ENCODE assay signal across 20 cellular contexts in the genomic region with DNA sequence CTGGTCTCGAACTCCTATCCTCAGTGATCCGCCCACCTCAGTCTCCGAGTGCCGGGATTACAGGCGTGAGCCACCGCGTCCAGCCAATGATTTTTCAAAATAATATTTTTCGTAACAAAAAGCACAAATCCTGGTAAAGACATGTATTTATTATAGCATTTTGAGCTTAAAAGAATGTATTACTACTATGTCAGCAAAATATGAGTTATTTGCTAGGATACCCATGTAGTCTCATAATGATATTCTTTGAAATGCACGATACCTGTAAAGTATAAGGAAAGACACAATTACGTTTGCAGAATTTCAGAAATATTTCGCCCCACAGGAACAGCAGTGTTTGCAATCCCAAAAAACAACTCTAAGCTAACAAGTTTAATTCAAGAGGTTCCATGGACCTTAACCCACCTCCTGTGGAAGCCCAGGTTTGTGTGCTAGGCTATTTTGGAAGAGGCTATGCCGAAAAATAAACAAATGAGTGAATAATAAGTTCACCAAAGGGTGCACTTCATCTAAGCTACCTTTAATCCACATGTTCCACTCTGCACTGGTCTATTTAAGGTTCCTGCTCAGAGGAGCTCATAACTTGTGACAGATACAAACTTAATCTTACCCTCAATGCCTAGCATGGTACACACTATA. TPM values are rescaled to one million over a fixed set of nuclear protein-coding genes. Genes with fewer than 3 reads are reported as not detected.
DNase-seq lines count a peak whose midpoint lies in the region; ATAC-seq and TF ChIP-seq lines count a peak whose summit lies in the region.
"Had no signal": no experiment of that assay in that cellular context is flagged by ENCODE, and none has a peak within 500 bp of the region (broad histone marks: within the 10 kb centered on the region; RNA-seq: fewer than 3 reads in every experiment).

No MANE protein-coding gene starts in this region.

- H3K9me3 ChIP-seq in heart left ventricle (no peaks in the 10 kb centered on the region), Karpas-422 (ENCODE audit: low read length) (no peaks in the 10 kb centered on the region), mucosa of descending colon (no peaks in the 10 kb centered on the region), HAP-1 (no peaks in the 10 kb centered on the region)
- H3K9me3 ChIP-seq: gastroesophageal sphincter had no signal

- H3K4me2 ChIP-seq in Karpas-422 (ENCODE audit: low read depth, low read length, poor library complexity, severe bottlenecking) = peak overlapping the region; percentile 96

- no peak for ATAC-seq in heart left ventricle
- no peak for ATAC-seq in left ventricle myocardium superior
- ATAC-seq in left colon = no peak
- no peak for ATAC-seq in mucosa of descending colon
- ATAC-seq: esophagus mucosa, gastroesophageal sphincter had no signal

- TF ChIP-seq POLR2A in heart left ventricle (IDR thresholded peaks at IDR 0.05) = no peak

- peaks cover 32% of the 10 kb centered on the region for H4K20me1 ChIP-seq in Karpas-422 (ENCODE audit: insufficient read depth, low read depth, low read length)

- H3K36me3 Mint-ChIP-seq in immature natural killer cell (no peaks in the 10 kb centered on the region), progenitor cell of endocrine pancreas (ENCODE audit: insufficient read depth) (no peaks in the 10 kb centered on the region)

- no peaks in the 10 kb centered on the region for H3K9me2 ChIP-seq in Karpas-422 (replicated peaks; ENCODE audit: insufficient read depth, low read length)

- H3K27me3 ChIP-seq in heart left ventricle = no peaks in the 10 kb centered on the region
- H3K27me3 ChIP-seq in Karpas-422 (ENCODE audit: low read length) = no peaks in the 10 kb centered on the region
- no peaks in the 10 kb centered on the region for H3K27me3 ChIP-seq in HAP-1 (ENCODE audit: low read depth)
- H3K27me3 ChIP-seq: gastroesophageal sphincter had no signal

- H3K79me2 ChIP-seq in Karpas-422 (ENCODE audit: low read length) = peaks cover 99% of the 10 kb centered on the region

- H3K27me3 Mint-ChIP-seq in immature natural killer cell (ENCODE audit: low read depth in 3 of 3) (peaks cover 0 to 7% (median 2%) of the 10 kb centered on the region in 3 donors), progenitor cell of endocrine pancreas (no peaks in the 10 kb centered on the region)

- intact Hi-C loops in heart left ventricle (cut with DNase I) = loop anchor here in 7 of 10 donors (5.0 to 10.0 kb wide), 7 partner anchors 50 to 198 kb away; a partner anchor contains a TSS
- intact Hi-C loops in left ventricle myocardium superior (cut with micrococcal nuclease) = no loop called here
- intact Hi-C loops in left colon (cut with DNase I, micrococcal nuclease) = loop anchor here in 1 of 2 donors (10.0 kb wide), 1 partner anchor 80 kb away; no protein-coding TSS in a partner anchor
- intact Hi-C loops in mucosa of descending colon (cut with DNase I, micrococcal nuclease) = no loop called here

- DNase-seq in heart left ventricle (no peak), left ventricle myocardium superior (no peak), Karpas-422 (peak; percentile 61), immature natural killer cell (no peak), progenitor cell of endocrine pancreas (ENCODE audit: low spot score, unreplicated experiment) (no peak), left colon (no peak), mucosa of descending colon (no peak), HAP-1 (ENCODE audit: low spot score in 2 of 2) (no peak)
- DNase-seq: activated CD4-positive, alpha-beta T cell treated with anti-CD3 and anti-CD28 coated beads for 48 hours; HFFc6; KG1; mammary epithelial cell; NCI-H1048; NCI-H2081 treated with DMSO at 0.1 percent for 48 hours; NCI-H510A treated with DMSO at 0.1 percent for 48 hours; stimulated activated CD8-positive, alpha-beta memory T cell treated with anti-CD3 and anti-CD28 coated beads, Interleukin-4, amount 100 ng/mL, for 48 hours; substantia nigra had no signal

- H3K4me3 ChIP-seq in heart left ventricle (peak overlapping the region in 1 of 12 donors; percentile 7), Karpas-422 (ENCODE audit: low read length) (peak overlapping the region; percentile 55), mucosa of descending colon (no peak overlapping the region), HAP-1 (no peak overlapping the region)
- H3K4me3 ChIP-seq: gastroesophageal sphincter had no signal

- peak overlapping the region in 10 of 12 donors; percentile 7 to 98 (median 42) for H3K27ac ChIP-seq in heart left ventricle
- peak overlapping the region; percentile 78 for H3K27ac ChIP-seq in Karpas-422 (ENCODE audit: low read length)
- H3K27ac ChIP-seq: C4-2B had no signal

- in situ Hi-C loops in HAP-1 (cut with MboI; ENCODE audit: low sequenced_read_pairs) = no loop called here

- no peak for TF ChIP-seq CTCF in heart left ventricle (IDR thresholded peaks at IDR 0.05)
- no peak for TF ChIP-seq CTCF in progenitor cell of endocrine pancreas (IDR thresholded peaks at IDR 0.05; ENCODE audit: unreplicated experiment)
- TF ChIP-seq CTCF in mucosa of descending colon (IDR thresholded peaks at IDR 0.05) = no peak

- H3K4me1 ChIP-seq in heart left ventricle (peaks cover 4 to 81% (median 64%) of the 10 kb centered on the region in 12 donors), Karpas-422 (ENCODE audit: low read length) (peaks cover 63% of the 10 kb centered on the region), mucosa of descending colon (ENCODE audit: low read depth) (peaks cover 20% of the 10 kb centered on the region), HAP-1 (peaks cover 22% of the 10 kb centered on the region)

- no peaks in the 10 kb centered on the region for H3K9me3 Mint-ChIP-seq in immature natural killer cell
- H3K9me3 Mint-ChIP-seq in progenitor cell of endocrine pancreas (ENCODE audit: low read depth) = no peaks in the 10 kb centered on the region
- H3K9me3 Mint-ChIP-seq: HFFc6 had no signal

- no peak overlapping the region for H2AFZ ChIP-seq in Karpas-422 (ENCODE audit: low read length)

- peak overlapping the region in 4 of 6 donors; percentile 7 to 82 (median 66) for H3K27ac Mint-ChIP-seq in immature natural killer cell
- H3K27ac Mint-ChIP-seq in progenitor cell of endocrine pancreas = peak overlapping the region; percentile 73
- H3K27ac Mint-ChIP-seq: HFFc6 had no signal

- peak overlapping the region; percentile 40 for H3K9ac ChIP-seq in Karpas-422 (ENCODE audit: low read length)

- H3K36me3 ChIP-seq in heart left ventricle = no peaks in the 10 kb centered on the region
- no peaks in the 10 kb centered on the region; the same call in 1 of the 2 replicates for H3K36me3 ChIP-seq in Karpas-422 (ENCODE audit: insufficient read depth, low read length)
- H3K36me3 ChIP-seq in mucosa of descending colon (ENCODE audit: low read depth) = no peaks in the 10 kb centered on the region
- H3K36me3 ChIP-seq in HAP-1 (replicated peaks) = 0 out of 2 replicates have a peak, but pooled peaks cover 2% of the 10 kb centered on the region
- H3K36me3 ChIP-seq: gastroesophageal sphincter had no signal

- H3K4me1 Mint-ChIP-seq in immature natural killer cell = peaks cover 79 to 88% of the 10 kb centered on the region in 2 donors
- peaks cover 37% of the 10 kb centered on the region for H3K4me1 Mint-ChIP-seq in progenitor cell of endocrine pancreas (ENCODE audit: low read depth)

- WGBS in heart left ventricle, 4 donors = 83 to 94% (median 86%) methylated on average over 12 of the region's 12 CpGs

- H3K4me3 Mint-ChIP-seq in immature natural killer cell (peak overlapping the region in 1 of 5 donors; percentile 4), progenitor cell of endocrine pancreas (ENCODE audit: low read depth) (no peak overlapping the region)
- H3K4me3 Mint-ChIP-seq: HFFc6 had no signal

RNA-seq across cellular contexts. Expression of a gene that starts 5.2 kb away (rescaled TPM):
- total RNA-seq in heart left ventricle (10 to 100 TPM; 27.0 to 61.3 (median 36.3) TPM), left ventricle myocardium superior (40.2 TPM), progenitor cell of endocrine pancreas (61.0 and 65.5 TPM in 2 replicates), left colon (100 to 1,000 TPM; 288 to 437 TPM), mucosa of descending colon (100 to 1,000 TPM; 205 to 416 (median 330) TPM)
- polyA plus RNA-seq in heart left ventricle (10 to 100 TPM; 12.3 to 18.7 TPM), immature natural killer cell (10 to 100 TPM; 25.8 to 57.9 (median 26.7) TPM)
- 56.9 and 103 TPM in 2 replicates for total RNA-seq in Karpas-422 (2014; rRNA removed; shearing (Covaris generic); ENCODE audit: low replicate concordance)

RNA-seq across cellular contexts. Expression of a gene that starts 56.0 kb away (rescaled TPM):
- total RNA-seq in heart left ventricle (100 to 1,000 TPM; 102 to 175 (median 137) TPM), left ventricle myocardium superior (131 TPM), progenitor cell of endocrine pancreas (145 and 150 TPM in 2 replicates), left colon (100 to 1,000 TPM; 123 to 129 TPM), mucosa of descending colon (100 to 1,000 TPM; 119 to 150 (median 133) TPM)
- polyA plus RNA-seq in heart left ventricle (100 to 1,000 TPM; 132 to 133 TPM), immature natural killer cell (100 to 1,000 TPM; 159 to 181 (median 160) TPM)
- total RNA-seq in Karpas-422 (2014; rRNA removed; shearing (Covaris generic); ENCODE audit: low replicate concordance) = 70.6 and 122 TPM in 2 replicates

Comparison
In these comparisons a context has a peak if more than half of its experiments do, and no peak if none do; other contexts are left out.
1. intact Hi-C loops: an anchor here in heart left ventricle (5.0 to 10.0 kb wide); none called in left ventricle myocardium superior and mucosa of descending colon.